1 cellular context compared by ENCODE assay signal in the genomic region with DNA sequence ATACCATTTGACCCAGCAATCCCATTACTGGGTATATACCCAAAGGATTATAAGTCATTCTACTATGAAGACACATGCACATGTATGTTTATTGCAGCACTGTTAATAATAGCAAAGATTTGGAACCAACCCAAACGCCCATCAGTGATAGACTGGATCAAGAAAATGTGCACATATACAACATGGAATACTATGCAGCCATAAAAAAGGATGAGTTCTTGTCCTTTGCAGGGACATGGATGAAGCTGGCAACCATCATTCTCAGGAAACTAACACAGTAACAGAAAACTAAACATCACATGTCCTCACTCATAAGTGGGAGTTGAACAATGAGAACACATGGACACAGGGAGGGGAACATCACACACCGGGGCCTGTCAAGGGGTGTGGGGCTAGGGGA. TPM values are rescaled to one million over a fixed set of nuclear protein-coding genes. Genes with fewer than 3 reads are reported as not detected.
"Had no signal": no experiment of that assay in that cellular context is flagged by ENCODE, and none has a peak within 500 bp of the region (broad histone marks: within the 10 kb centered on the region; RNA-seq: fewer than 3 reads in every experiment).

No MANE protein-coding gene starts in this region.

RNA-seq across cellular contexts. Expression of a gene that starts 58.2 kb away (rescaled TPM):
- total RNA-seq: G401 had no signal
